9 cellular contexts compared by ENCODE assay signal in genomic region chr14:76514599-76514998, GRCh38.
DNase-seq lines count a peak whose midpoint lies in the region; ATAC-seq lines count a peak whose summit lies in the region.
"Had no signal": no experiment of that assay in that cellular context is flagged by ENCODE, and none has a peak within 500 bp of the region (broad histone marks: within the 10 kb centered on the region; RNA-seq: fewer than 3 reads in every experiment).

No MANE protein-coding gene starts in this region.

- H3K4me3 ChIP-seq in mesenchymal stem cell (ENCODE audit: insufficient read depth in 1 of 2, low read depth in 1 of 2, low read length in 2 of 2): no peak overlapping the region

- no peaks in the 10 kb centered on the region for H3K9me3 ChIP-seq in mesenchymal stem cell (ENCODE audit: control insufficient read depth, low read length)

- no peak overlapping the region for H3K4me2 ChIP-seq in mesenchymal stem cell (ENCODE audit: low read length, poor library complexity, severe bottlenecking)

- peaks cover 0 to 33% of the 10 kb centered on the region in 2 experiments for H3K27me3 ChIP-seq in mesenchymal stem cell (ENCODE audit: control insufficient read depth in 1 of 2, insufficient read depth in 1 of 2, low read length in 2 of 2)

- H3K4ac ChIP-seq in mesenchymal stem cell (ENCODE audit: low read depth in 1 of 2, low read length in 2 of 2): no peak overlapping the region

- H2AFZ ChIP-seq in mesenchymal stem cell (ENCODE audit: low read depth, low read length): no peak overlapping the region

- no peak overlapping the region for H2BK120ac ChIP-seq in mesenchymal stem cell (ENCODE audit: low read depth, low read length)

- DNase-seq in A172 (ENCODE audit: low spot score) (peak; percentile 5), GM04504 (ENCODE audit: low read depth) (peak; percentile 2), NCI-H2107 (lab: John Stamatoyannopoulos, UW) (peak; percentile 34), dermis microvascular lymphatic vessel endothelial cell (ENCODE audit: low read depth in 2 of 2) (peak; percentile 21 to 27), DMS79 treated with DMSO at 0.1 percent for 48 hours (lab: John Stamatoyannopoulos, UW) (no peak), mesenchymal stem cell (no peak)
- DNase-seq: activated CD4-positive, alpha-beta T cell treated with anti-CD3 and anti-CD28 coated beads for 4 hours had no signal

- no peak overlapping the region for H3K14ac ChIP-seq in mesenchymal stem cell (ENCODE audit: low read length in 2 of 2)

- no peak overlapping the region for H3K18ac ChIP-seq in mesenchymal stem cell (ENCODE audit: low read depth in 1 of 2, low read length in 2 of 2)

- no peak overlapping the region for H2BK15ac ChIP-seq in mesenchymal stem cell (ENCODE audit: low read depth, poor library complexity, severe bottlenecking)

- no peak overlapping the region for H2BK5ac ChIP-seq in mesenchymal stem cell (ENCODE audit: low read depth, low read length, poor library complexity, severe bottlenecking)

- H2BK12ac ChIP-seq in mesenchymal stem cell (ENCODE audit: low read length in 2 of 2): no peak overlapping the region

- no peaks in the 10 kb centered on the region for H3K79me1 ChIP-seq in mesenchymal stem cell (replicated peaks; ENCODE audit: low read length, poor library complexity, severe bottlenecking)

- H4K8ac ChIP-seq in mesenchymal stem cell (ENCODE audit: low read length): no peak overlapping the region

- no peak overlapping the region for H4K91ac ChIP-seq in mesenchymal stem cell (ENCODE audit: low read length)

- H3K27ac ChIP-seq in mesenchymal stem cell (ENCODE audit: low read length, poor library complexity, severe bottlenecking): no peak overlapping the region

- no peak overlapping the region for H2AK5ac ChIP-seq in mesenchymal stem cell (ENCODE audit: low read length, severe bottlenecking)

- H3K36me3 ChIP-seq in mesenchymal stem cell (ENCODE audit: control insufficient read depth in 1 of 2, insufficient read depth in 2 of 2, low read depth in 1 of 2, low read length in 2 of 2): no peaks in the 10 kb centered on the region

- WGBS in mesenchymal stem cell: 59% methylated on average over 4 of the region's 4 CpGs

- no peaks in the 10 kb centered on the region for H3K4me1 ChIP-seq in mesenchymal stem cell (ENCODE audit: control insufficient read depth, insufficient read depth, low read depth, low read length)

- ATAC-seq in GM21528 (IDR thresholded peaks at IDR 0.05; ENCODE audit: low FRiP score, unreplicated experiment): no peak
- no peak for ATAC-seq in GM21423 (IDR thresholded peaks at IDR 0.05; ENCODE audit: unreplicated experiment)

- no peak overlapping the region for H3K9ac ChIP-seq in mesenchymal stem cell (ENCODE audit: low read length)

- H3K23ac ChIP-seq in mesenchymal stem cell (ENCODE audit: low read length in 2 of 2): no peak overlapping the region

Comparison
In these comparisons a context has a peak if more than half of its experiments do, and no peak if none do; other contexts are left out.
1. DNase-seq: peak in A172 (single experiment), GM04504 (single experiment), NCI-H2107 (single experiment) and dermis microvascular lymphatic vessel endothelial cell (2 of 2); none in DMS79 treated with DMSO at 0.1 percent for 48 hours (single experiment) and mesenchymal stem cell (single experiment).